In the genomic region with DNA sequence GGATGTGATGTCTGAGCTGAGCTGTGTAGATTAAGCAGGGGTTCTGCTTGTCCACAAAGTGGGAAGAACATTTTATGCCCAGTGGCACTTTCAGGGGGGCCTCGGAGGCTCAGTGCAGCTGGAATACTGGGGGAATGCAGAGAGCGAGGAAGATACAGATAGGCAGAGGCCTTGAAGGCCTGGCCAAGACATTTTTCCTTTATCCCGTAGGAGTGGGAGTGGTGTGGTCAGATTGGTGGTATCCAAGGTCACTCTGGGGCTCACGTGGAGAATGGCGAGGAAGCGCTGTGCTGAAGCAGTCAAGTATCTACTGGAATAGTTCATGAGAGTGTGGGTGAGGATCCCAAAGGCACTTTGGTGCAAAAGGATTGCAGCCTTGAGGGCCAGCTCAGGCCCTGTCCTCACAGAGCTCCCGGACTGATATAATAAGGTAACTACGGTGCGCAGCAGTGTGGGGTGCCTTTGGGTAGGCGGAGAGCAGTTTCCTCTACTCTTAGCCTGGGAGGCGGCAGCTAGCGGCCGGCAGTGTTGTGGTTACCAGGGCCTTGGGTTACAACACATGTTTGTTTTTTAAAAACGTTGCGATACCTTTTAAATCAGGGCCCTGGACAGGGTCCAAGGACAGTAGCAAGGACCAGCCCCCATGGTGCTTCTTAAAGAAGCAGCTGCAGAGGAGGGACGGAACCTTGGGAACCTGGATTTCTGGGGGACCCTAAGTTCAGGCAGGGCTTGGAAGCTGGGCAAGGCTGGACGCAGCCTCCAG, we compare ENCODE assay signal across 8 cellular contexts. TPM values are rescaled to one million over a fixed set of nuclear protein-coding genes. Genes with fewer than 3 reads are reported as not detected.
DNase-seq lines count a peak whose midpoint lies in the region; ATAC-seq and TF ChIP-seq lines count a peak whose summit lies in the region.

No MANE protein-coding gene starts in this region.

- peak overlapping the region; percentile 77 for H3K27ac Mint-ChIP-seq in CD4-positive, alpha-beta T cell
- peak overlapping the region in 1 of 2 donors; percentile 14 for H3K27ac Mint-ChIP-seq in activated naive CD4-positive, alpha-beta T cell treated with anti-CD3 and anti-CD28 coated beads, Interleukin-2, amount 50 U/mL, for 72 hours

- TF ChIP-seq CTCF in CD4-positive, alpha-beta T cell (IDR thresholded peaks at IDR 0.05) = no peak
- TF ChIP-seq CTCF in lung (IDR thresholded peaks at IDR 0.05; ENCODE audit: control extremely low read depth, extremely low read depth) = no peak

- no peaks in the 10 kb centered on the region for H3K27me3 Mint-ChIP-seq in CD4-positive, alpha-beta T cell

- H3K36me3 Mint-ChIP-seq in CD4-positive, alpha-beta T cell (ENCODE audit: low read depth) = no peaks in the 10 kb centered on the region
- H3K36me3 Mint-ChIP-seq in activated naive CD4-positive, alpha-beta T cell treated with anti-CD3 and anti-CD28 coated beads, Interleukin-2, amount 50 U/mL, for 72 hours = no peaks in the 10 kb centered on the region

- intact Hi-C loops in CD4-positive, alpha-beta T cell (cut with DNase I, micrococcal nuclease) = loop anchor here in 1 of 2 experiments (5.0 kb wide), 2 partner anchors 37 to 182 kb away; no protein-coding TSS in a partner anchor

- CTCF ChIA-PET in CD4-positive, alpha-beta T cell (lab: Charles Lee) = interaction anchor here (0.8 to 1.5 kb wide), 5 partner anchors 9 to 70 kb away, joined by 3 to 4 read pairs (median 3); partner anchors contain the start of gene CCDC69

- H3K36me3 ChIP-seq in lung (ENCODE audit: control insufficient read depth in 2 of 2, insufficient read depth in 2 of 2, low read length in 2 of 2) = no peaks in the 10 kb centered on the region

- peaks cover 0 to 10% of the 10 kb centered on the region in 2 donors for H3K4me1 ChIP-seq in lung (ENCODE audit: control insufficient read depth in 2 of 2, insufficient read depth in 2 of 2, low read length in 2 of 2)

- peak; percentile 68 for ATAC-seq in CD4-positive, alpha-beta T cell (ENCODE audit: poor library complexity)
- ATAC-seq in GM19324 (IDR thresholded peaks at IDR 0.05; ENCODE audit: low FRiP score, unreplicated experiment) (peak; percentile 65), HG03342 (IDR thresholded peaks at IDR 0.05; ENCODE audit: unreplicated experiment) (peak; percentile 69), lung (ENCODE audit: insufficient read depth, low FRiP score) (peak; percentile 91), SK-N-SH treated with all-trans-retinoic acid at 6 μM for 48 hours (no peak)
- peak; percentile 34 to 60 for ATAC-seq in activated naive CD4-positive, alpha-beta T cell treated with anti-CD3 and anti-CD28 coated beads, Interleukin-2, amount 50 U/mL, for 72 hours

- 25 to 33% methylated on average over 17 of the region's 17 CpGs for WGBS in lung, 2 donors

- H3K4me1 Mint-ChIP-seq in CD4-positive, alpha-beta T cell (ENCODE audit: low read depth) = peaks cover 35% of the 10 kb centered on the region

- no peak overlapping the region for H3K27ac ChIP-seq in CD4-positive, alpha-beta T cell (ENCODE audit: low read depth, low read length)
- H3K27ac ChIP-seq in lung (ENCODE audit: low read depth in 1 of 2, low read length in 1 of 2) = peak overlapping the region; percentile 73 to 80

- no peaks in the 10 kb centered on the region for H3K9me3 Mint-ChIP-seq in CD4-positive, alpha-beta T cell
- H3K9me3 Mint-ChIP-seq in activated naive CD4-positive, alpha-beta T cell treated with anti-CD3 and anti-CD28 coated beads, Interleukin-2, amount 50 U/mL, for 72 hours = no peaks in the 10 kb centered on the region

- H3K27me3 ChIP-seq in CD4-positive, alpha-beta T cell (ENCODE audit: control insufficient read depth, insufficient read depth, low read length) = no peaks in the 10 kb centered on the region
- no peaks in the 10 kb centered on the region for H3K27me3 ChIP-seq in lung (ENCODE audit: control insufficient read depth, insufficient read depth)

- peak overlapping the region; percentile 71 for H3K4me3 Mint-ChIP-seq in CD4-positive, alpha-beta T cell

- H3K9me3 ChIP-seq in CD4-positive, alpha-beta T cell (ENCODE audit: control insufficient read depth, low read length) = no peaks in the 10 kb centered on the region
- H3K9me3 ChIP-seq in lung (ENCODE audit: control insufficient read depth in 2 of 2, insufficient read depth in 1 of 2, low read length in 1 of 2) = no peaks in the 10 kb centered on the region

- H3K4me3 ChIP-seq in lung = no peak overlapping the region

- DNase-seq in CD4-positive, alpha-beta T cell = peak in 4 of 10 experiments; percentile 25 to 49 (median 41)
- DNase-seq in activated naive CD4-positive, alpha-beta T cell treated with anti-CD3 and anti-CD28 coated beads, Interleukin-2, amount 50 U/mL, for 72 hours (ENCODE audit: low spot score in 2 of 2) = no peak
- DNase-seq in lung (ENCODE audit: low spot score) (peak; percentile 83), NCI-H526 (lab: John Stamatoyannopoulos, UW) (no peak), LoVo (ENCODE audit: low spot score) (no peak)

- POLR2A ChIA-PET in CD4-positive, alpha-beta T cell (lab: Charles Lee) = interaction anchor here (0.8 to 2.6 kb wide), 8 partner anchors 10 to 84 kb away, joined by 3 to 43 read pairs (median 4); partner anchors contain the start of gene CCDC69

TF ChIP-seq in SK-N-SH treated with all-trans-retinoic acid at 6 μM for 48 hours, 23 proteins besides CTCF, POLR2A, EP300 and RAD21 (continues in another document):
- no peak for TF ChIP-seq ZFP3 (CRISPR knock-in tag; IDR thresholded peaks at IDR 0.05)
- TF ChIP-seq ESRRG (CRISPR knock-in tag; IDR thresholded peaks at IDR 0.05) = no peak
- no peak for TF ChIP-seq CREB5 (CRISPR knock-in tag; IDR thresholded peaks at IDR 0.05; ENCODE audit: low read depth)
- no peak for TF ChIP-seq CSDC2 (CRISPR knock-in tag; IDR thresholded peaks at IDR 0.05)
- TF ChIP-seq ISL1 (CRISPR knock-in tag; IDR thresholded peaks at IDR 0.05) = no peak
- no peak for TF ChIP-seq TOX (CRISPR knock-in tag; IDR thresholded peaks at IDR 0.05; ENCODE audit: borderline replicate concordance)
- TF ChIP-seq RARB (CRISPR knock-in tag; IDR thresholded peaks at IDR 0.05) = no peak
- no peak for TF ChIP-seq SNAI2 (CRISPR knock-in tag; IDR thresholded peaks at IDR 0.05)
- TF ChIP-seq BACH2 (CRISPR knock-in tag; IDR thresholded peaks at IDR 0.05; ENCODE audit: borderline replicate concordance) = no peak
- TF ChIP-seq, protein P1, sequence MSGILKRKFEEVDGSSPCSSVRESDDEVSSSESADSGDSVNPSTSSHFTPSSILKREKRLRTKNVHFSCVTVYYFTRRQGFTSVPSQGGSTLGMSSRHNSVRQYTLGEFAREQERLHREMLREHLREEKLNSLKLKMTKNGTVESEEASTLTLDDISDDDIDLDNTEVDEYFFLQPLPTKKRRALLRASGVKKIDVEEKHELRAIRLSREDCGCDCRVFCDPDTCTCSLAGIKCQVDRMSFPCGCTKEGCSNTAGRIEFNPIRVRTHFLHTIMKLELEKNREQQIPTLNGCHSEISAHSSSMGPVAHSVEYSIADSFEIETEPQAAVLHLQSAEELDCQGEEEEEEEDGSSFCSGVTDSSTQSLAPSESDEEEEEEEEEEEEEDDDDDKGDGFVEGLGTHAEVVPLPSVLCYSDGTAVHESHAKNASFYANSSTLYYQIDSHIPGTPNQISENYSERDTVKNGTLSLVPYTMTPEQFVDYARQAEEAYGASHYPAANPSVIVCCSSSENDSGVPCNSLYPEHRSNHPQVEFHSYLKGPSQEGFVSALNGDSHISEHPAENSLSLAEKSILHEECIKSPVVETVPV (CRISPR knock-in tag; IDR thresholded peaks at IDR 0.05) = no peak
- no peak for TF ChIP-seq ZNF70 (CRISPR knock-in tag; IDR thresholded peaks at IDR 0.05)
- TF ChIP-seq OSR1 (CRISPR knock-in tag; IDR thresholded peaks at IDR 0.05) = no peak
- TF ChIP-seq ZNF565 (CRISPR knock-in tag; conservative IDR thresholded peaks at IDR 0.05; ENCODE audit: low read depth) = no peak
- no peak for TF ChIP-seq ZC3H10 (CRISPR knock-in tag; IDR thresholded peaks at IDR 0.05)
- no peak for TF ChIP-seq ARNTL (CRISPR knock-in tag; IDR thresholded peaks at IDR 0.05; ENCODE audit: borderline replicate concordance, low read depth)
- no peak for TF ChIP-seq PATZ1 (CRISPR knock-in tag; IDR thresholded peaks at IDR 0.05; ENCODE audit: borderline replicate concordance)

RNA-seq across cellular contexts. Expression of gene CCDC69, which starts 10.8 kb away (rescaled TPM):
- 10 to 100 TPM; 68.0 to 68.9 TPM for total RNA-seq in CD4-positive, alpha-beta T cell
- total RNA-seq in activated naive CD4-positive, alpha-beta T cell treated with anti-CD3 and anti-CD28 coated beads, Interleukin-2, amount 50 U/mL, for 72 hours = 10 to 100 TPM; 21.0 to 23.8 TPM
- total RNA-seq in lung = 10 to 100 TPM; 15.4 to 69.0 TPM
- 10 to 100 TPM; 54.7 to 73.6 TPM for polyA plus RNA-seq in lung

RNA-seq across cellular contexts. Expression of gene GM2A, which starts 18.3 kb away (rescaled TPM):
- 1 to 10 TPM; 3.1 to 4.1 TPM for total RNA-seq in CD4-positive, alpha-beta T cell
- 10 to 100 TPM; 36.8 to 85.2 TPM for total RNA-seq in activated naive CD4-positive, alpha-beta T cell treated with anti-CD3 and anti-CD28 coated beads, Interleukin-2, amount 50 U/mL, for 72 hours
- total RNA-seq in lung = 10 to 100 TPM; 31.3 to 78.7 TPM
- polyA plus RNA-seq in lung = 10 to 100 TPM; 36.5 to 39.7 TPM

Comparison
In these comparisons a context has a peak if more than half of its experiments do, and no peak if none do; other contexts are left out.
1. RNA of gene GM2A, which starts 18.3 kb away (total RNA-seq): 36.8 to 85.2 TPM in activated naive CD4-positive, alpha-beta T cell treated with anti-CD3 and anti-CD28 coated beads, Interleukin-2, amount 50 U/mL, for 72 hours and 31.3 to 78.7 TPM in lung; 3.1 to 4.1 TPM in CD4-positive, alpha-beta T cell; every median in the first group is over 4 times any median in the second.